Comparison of ENCODE assay signal across 1 cellular context in genomic region chr1:212485895-212486590, GRCh38.
A peak's percentile ranks its signal among the peaks of the same experiment; 100 is the strongest.
TF ChIP-seq lines count a peak whose summit lies in the region.

No MANE protein-coding gene starts in this region.

TF ChIP-seq in HEK293, 187 proteins besides CTCF, POLR2A, EP300 and RAD21 (continued from another document and continues in another):
- TF ChIP-seq PRDM10 (tag by site-specific recombination; IDR thresholded peaks at IDR 0.05) (peak; percentile 72), ZNF350 (tag by site-specific recombination; IDR thresholded peaks at IDR 0.05) (no peak), ZNF530 (tag by site-specific recombination; IDR thresholded peaks at IDR 0.05; ENCODE audit: low read depth) (no peak), ZNF121 (tag by site-specific recombination; IDR thresholded peaks at IDR 0.05) (no peak), ZNF433 (tag by site-specific recombination; IDR thresholded peaks at IDR 0.05; ENCODE audit: low read depth) (no peak), ZNF555 (tag by site-specific recombination; conservative IDR thresholded peaks at IDR 0.05) (no peak), ZNF514 (tag by site-specific recombination; IDR thresholded peaks at IDR 0.05) (no peak), ZFP37 (tag by site-specific recombination; IDR thresholded peaks at IDR 0.05) (0 out of 2 replicates have a peak, but pooled peaks have one; percentile 40), ZNF324 (tag by site-specific recombination; IDR thresholded peaks at IDR 0.05) (0 out of 2 replicates have a peak, but pooled peaks have one; percentile 57), ZNF629 (tag by site-specific recombination; IDR thresholded peaks at IDR 0.05) (peak; percentile 58; the same call in 1 of the 2 replicates), ZNF18 (tag by site-specific recombination; IDR thresholded peaks at IDR 0.05) (no peak), ZNF214 (tag by site-specific recombination; IDR thresholded peaks at IDR 0.05; ENCODE audit: borderline replicate concordance) (no peak), ZNF626 (tag by site-specific recombination; IDR thresholded peaks at IDR 0.05) (no peak), ZSCAN4 (tag by site-specific recombination; IDR thresholded peaks at IDR 0.05) (peak; percentile 15; the same call in 1 of the 2 replicates), ZNF311 (tag by site-specific recombination; IDR thresholded peaks at IDR 0.05; ENCODE audit: borderline replicate concordance) (no peak), OVOL3 (tag by site-specific recombination; IDR thresholded peaks at IDR 0.05) (no peak), PATZ1 (tag by site-specific recombination; IDR thresholded peaks at IDR 0.05) (peak; percentile 46), KLF10 (tag by site-specific recombination; IDR thresholded peaks at IDR 0.05) (no peak), MYNN (tag by site-specific recombination; IDR thresholded peaks at IDR 0.05; ENCODE audit: borderline replicate concordance) (no peak), ZNF704 (tag by site-specific recombination; IDR thresholded peaks at IDR 0.05) (no peak), PRDM1 (tag by site-specific recombination; IDR thresholded peaks at IDR 0.05) (no peak), SP7 (tag by site-specific recombination; IDR thresholded peaks at IDR 0.05) (peak; percentile 73), ZNF785 (tag by site-specific recombination; IDR thresholded peaks at IDR 0.05) (no peak), ZNF518A (tag by site-specific recombination; conservative IDR thresholded peaks at IDR 0.05; ENCODE audit: low read depth) (no peak), ZNF335 (tag by site-specific recombination; conservative IDR thresholded peaks at IDR 0.05) (peak; percentile 87), KLF17 (tag by site-specific recombination; IDR thresholded peaks at IDR 0.05) (peak; percentile 58; the same call in 1 of the 2 replicates), ZEB2 (tag by site-specific recombination; IDR thresholded peaks at IDR 0.05) (peak; percentile 57; the same call in 1 of the 2 replicates), ZNF701 (tag by site-specific recombination; IDR thresholded peaks at IDR 0.05) (no peak), ZBTB10 (tag by site-specific recombination; IDR thresholded peaks at IDR 0.05) (peak; percentile 39; the same call in 1 of the 2 replicates), KLF8 (tag by site-specific recombination; IDR thresholded peaks at IDR 0.05) (no peak), SCRT1 (tag by site-specific recombination; IDR thresholded peaks at IDR 0.05; ENCODE audit: borderline replicate concordance) (peak; percentile 81), HOXA7 (CRISPR knock-in tag; IDR thresholded peaks at IDR 0.05; ENCODE audit: borderline replicate concordance) (no peak)
